ENCODE assay signal across 14 cellular contexts in genomic region chr17:2074919-2075318, GRCh38. TPM values are rescaled to one million over a fixed set of nuclear protein-coding genes. Genes with fewer than 3 reads are reported as not detected.
DNase-seq lines count a peak whose midpoint lies in the region; ATAC-seq and TF ChIP-seq lines count a peak whose summit lies in the region.
"Had no signal": no experiment of that assay in that cellular context is flagged by ENCODE, and none has a peak within 500 bp of the region (broad histone marks: within the 10 kb centered on the region; RNA-seq: fewer than 3 reads in every experiment).

No MANE protein-coding gene starts in this region.

- no peak for TF ChIP-seq CTCF in brain microvascular endothelial cell (IDR thresholded peaks at IDR 0.05; ENCODE audit: low read depth, low read length, missing control alignments)

- in situ Hi-C loops in brain microvascular endothelial cell (cut with HindIII; ENCODE audit: low pct_ligation_motif_present, low sequenced_read_pairs), result no loop called here

- no peaks in the 10 kb centered on the region for H3K9me3 ChIP-seq in BLaER1 treated with 17β-estradiol and CSF1 and Interleukin-3, amounts not matched to agents 10 nM and 100 nM (replicated peaks in 1 of 11)
- H3K9me3 ChIP-seq in esophagus (ENCODE audit: control insufficient read depth in 2 of 2, insufficient read depth in 1 of 2, low read depth in 1 of 2, low read length in 1 of 2), result no peaks in the 10 kb centered on the region
- H3K9me3 ChIP-seq in muscle layer of colon (ENCODE audit: low read length), result no peaks in the 10 kb centered on the region
- H3K9me3 ChIP-seq in stomach smooth muscle (ENCODE audit: control insufficient read depth in 2 of 2, low read length in 2 of 2), result no peaks in the 10 kb centered on the region

- no peak for DNase-seq in brain microvascular endothelial cell
- DNase-seq in COLO668 (lab: John Stamatoyannopoulos, UW; ENCODE audit: unreplicated experiment), result no peak
- no peak for DNase-seq in NCI-H524 treated with DMSO at 0.1 percent for 48 hours (lab: John Stamatoyannopoulos, UW)
- DNase-seq: activated CD4-positive, CD25-positive, alpha-beta regulatory T cell treated with anti-CD3 and anti-CD28 coated beads, Interleukin-2, amount 50 U/mL, for 72 hours; NCI-H1436; stimulated activated CD4-positive, alpha-beta T cell treated with anti-CD3 and anti-CD28 coated beads, Interleukin-1b, Interleukin-23, amount 100 ng/mL, for 48 hours; stimulated activated naive CD8-positive, alpha-beta T cell treated with anti-CD3 and anti-CD28 coated beads, Interleukin-15, amount 100 ng/mL, for 72 hours; T1000 had no signal

- H3K27me3 ChIP-seq in BLaER1 treated with 17β-estradiol and CSF1 and Interleukin-3, amounts not matched to agents 10 nM and 100 nM, result no peaks in the 10 kb centered on the region
- H3K27me3 ChIP-seq in esophagus (ENCODE audit: control insufficient read depth in 1 of 2, insufficient read depth in 2 of 2, low read length in 2 of 2) (no peaks in the 10 kb centered on the region), muscle layer of colon (ENCODE audit: control insufficient read depth in 1 of 2, insufficient read depth in 2 of 2, low read length in 2 of 2) (no peaks in the 10 kb centered on the region), stomach smooth muscle (ENCODE audit: control insufficient read depth in 1 of 2, insufficient read depth in 2 of 2, low read length in 2 of 2) (no peaks in the 10 kb centered on the region), brain microvascular endothelial cell (replicated peaks) (no peaks in the 10 kb centered on the region)

- peak overlapping the region in 10 of 11 experiments; percentile 46 to 100 (median 93); a peak in 19 of 22 replicates for H3K4me2 ChIP-seq in BLaER1 treated with 17β-estradiol and CSF1 and Interleukin-3, amounts not matched to agents 10 nM and 100 nM

- ATAC-seq in GM21367 (IDR thresholded peaks at IDR 0.05; ENCODE audit: unreplicated experiment), result no peak
- ATAC-seq: stimulated activated naive CD8-positive, alpha-beta T cell treated with anti-CD3 and anti-CD28 coated beads, Interleukin-15, amount 100 ng/mL, for 72 hours had no signal

- no peak overlapping the region for H3K4me3 ChIP-seq in BLaER1 treated with 17β-estradiol and CSF1 and Interleukin-3, amounts not matched to agents 10 nM and 100 nM
- H3K4me3 ChIP-seq in esophagus (ENCODE audit: low read depth in 1 of 2, low read length in 2 of 2) (no peak overlapping the region), muscle layer of colon (ENCODE audit: low read depth in 1 of 2, low read length in 2 of 2) (no peak overlapping the region), stomach smooth muscle (ENCODE audit: low read length in 2 of 2) (no peak overlapping the region), brain microvascular endothelial cell (ENCODE audit: low read depth, low read length) (no peak overlapping the region)
- H3K4me3 ChIP-seq: SK-N-MC had no signal

- H4K20me1 ChIP-seq in BLaER1 treated with 17β-estradiol and CSF1 and Interleukin-3, amounts not matched to agents 10 nM and 100 nM, result peaks cover 0 to 8% (median 0%) of the 10 kb centered on the region in 11 experiments; a peak in 2 of 22 replicates

- H3K36me3 ChIP-seq in BLaER1 treated with 17β-estradiol and CSF1 and Interleukin-3, amounts not matched to agents 10 nM and 100 nM, result peaks cover 31 to 54% (median 35%) of the 10 kb centered on the region in 11 experiments
- H3K36me3 ChIP-seq in esophagus (ENCODE audit: control insufficient read depth in 2 of 2, insufficient read depth in 2 of 2, low read length in 1 of 2), result peaks cover 0 to 23% of the 10 kb centered on the region in 2 donors
- peaks cover 21% of the 10 kb centered on the region for H3K36me3 ChIP-seq in muscle layer of colon (ENCODE audit: insufficient read depth, low read length)
- peaks cover 15 to 28% of the 10 kb centered on the region in 2 donors for H3K36me3 ChIP-seq in stomach smooth muscle (ENCODE audit: control insufficient read depth in 2 of 2, insufficient read depth in 2 of 2, low read length in 2 of 2)
- peaks cover 25% of the 10 kb centered on the region for H3K36me3 ChIP-seq in brain microvascular endothelial cell (replicated peaks)

- H3K4me1 ChIP-seq in BLaER1 treated with 17β-estradiol and CSF1 and Interleukin-3, amounts not matched to agents 10 nM and 100 nM, result peaks cover 66 to 82% (median 78%) of the 10 kb centered on the region in 10 experiments
- H3K4me1 ChIP-seq in esophagus (ENCODE audit: control insufficient read depth in 2 of 2, insufficient read depth in 2 of 2, low read length in 1 of 2) (peaks cover 5 to 14% of the 10 kb centered on the region in 2 donors), muscle layer of colon (ENCODE audit: insufficient read depth, low read length) (peaks cover 30% of the 10 kb centered on the region), stomach smooth muscle (ENCODE audit: control insufficient read depth, insufficient read depth, low read length) (peaks cover 30% of the 10 kb centered on the region)

- WGBS in esophagus, 2 donors, result 80 to 87% methylated on average over 10 of the region's 10 CpGs

- H3K27ac ChIP-seq in BLaER1 treated with 17β-estradiol and CSF1 and Interleukin-3, amounts not matched to agents 10 nM and 100 nM, result peak overlapping the region in 8 of 11 experiments; percentile 21 to 83 (median 62); a peak in 13 of 22 replicates
- peak overlapping the region; percentile 40 to 69 for H3K27ac ChIP-seq in esophagus (ENCODE audit: low read depth in 2 of 2, low read length in 1 of 2)
- H3K27ac ChIP-seq in muscle layer of colon (ENCODE audit: low read depth, low read length), result peak overlapping the region; percentile 24
- peak overlapping the region; percentile 37 for H3K27ac ChIP-seq in stomach smooth muscle (ENCODE audit: low read length)
- no peak overlapping the region for H3K27ac ChIP-seq in brain microvascular endothelial cell

- peak overlapping the region in 7 of 11 experiments; percentile 11 to 60 (median 40); a peak in 8 of 22 replicates for H3K9ac ChIP-seq in BLaER1 treated with 17β-estradiol and CSF1 and Interleukin-3, amounts not matched to agents 10 nM and 100 nM
- no peak overlapping the region for H3K9ac ChIP-seq in muscle layer of colon (ENCODE audit: low read length)
- H3K9ac ChIP-seq in stomach smooth muscle (ENCODE audit: low read length in 2 of 2), result no peak overlapping the region

RNA-seq across cellular contexts. Expression of gene HIC1, which starts 20.0 kb away (rescaled TPM):
- polyA plus RNA-seq in esophagus, result 1 to 10 TPM; 1.4 to 1.6 TPM

RNA-seq across cellular contexts. Expression of gene OVCA2, which starts 33.1 kb away (rescaled TPM):
- 10 to 100 TPM; 38.4 to 55.6 TPM for polyA plus RNA-seq in esophagus

RNA-seq across cellular contexts. Expression of gene DPH1, which starts 45.0 kb away (rescaled TPM):
- 10 to 100 TPM; 18.8 to 21.0 TPM for polyA plus RNA-seq in esophagus

RNA-seq across cellular contexts. Expression of gene RTN4RL1, which starts 49.8 kb away (rescaled TPM):
- 1 to 10 TPM in 1 of 2 donors, under 1 TPM in 1; 0.89 to 2.0 TPM for polyA plus RNA-seq in esophagus

Comparison
In these comparisons a context has a peak if more than half of its experiments do, and no peak if none do; other contexts are left out.
1. H3K9ac ChIP-seq: peak in BLaER1 treated with 17β-estradiol and CSF1 and Interleukin-3, amounts not matched to agents 10 nM and 100 nM (7 of 11); none in muscle layer of colon (single experiment) and stomach smooth muscle (0 of 2).